Comparison of ENCODE assay signal across 17 cellular contexts in the genomic region with DNA sequence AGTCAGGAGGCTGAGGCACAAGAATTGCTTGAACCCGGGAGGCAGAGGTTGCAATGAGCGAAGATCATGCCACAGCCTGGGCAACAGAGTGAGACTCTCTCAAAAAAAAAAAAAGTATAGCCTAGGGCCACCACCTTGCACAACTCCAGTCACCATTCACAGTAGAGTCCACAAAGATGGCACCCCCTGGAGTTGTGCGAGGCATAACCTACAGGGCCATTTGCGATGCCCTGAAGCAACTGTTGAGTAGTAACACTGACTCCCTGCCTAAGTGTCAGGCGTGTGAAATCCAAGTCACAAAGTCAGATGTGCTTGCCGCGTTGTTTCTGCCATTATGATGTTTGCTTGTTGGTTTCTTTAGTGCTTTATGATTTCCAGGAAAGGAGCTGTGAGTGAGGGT. TPM values are rescaled to one million over a fixed set of nuclear protein-coding genes. Genes with fewer than 3 reads are reported as not detected.
DNase-seq lines count a peak whose midpoint lies in the region; ATAC-seq and TF ChIP-seq lines count a peak whose summit lies in the region.
"Had no signal": no experiment of that assay in that cellular context is flagged by ENCODE, and none has a peak within 500 bp of the region (broad histone marks: within the 10 kb centered on the region; RNA-seq: fewer than 3 reads in every experiment).

No MANE protein-coding gene starts in this region.

- no peaks in the 10 kb centered on the region for H3K36me3 ChIP-seq in mucosa of descending colon (ENCODE audit: low read depth)
- H3K36me3 ChIP-seq in spleen: no peaks in the 10 kb centered on the region
- H3K36me3 ChIP-seq in left lung: no peaks in the 10 kb centered on the region

- no peak for DNase-seq in mucosa of descending colon
- peak; percentile 29 for DNase-seq in spleen
- no peak for DNase-seq in activated T-helper 2 cell treated with anti-CD3 and anti-CD28 coated beads, Interferon-gamma antibody, Interleukin-2, Interleukin-4, amounts not matched to agents 10 μg/mL and 5 μg/mL and 100 μg/mL, durations not matched to agents 14 hours and 24 hours and 36 hours (ENCODE audit: low spot score)
- no peak for DNase-seq in activated CD8-positive, alpha-beta memory T cell treated with anti-CD3 and anti-CD28 coated beads, Interleukin-2, amount 50 U/mL, for 4 hours
- DNase-seq in left lung: no peak
- no peak for DNase-seq in ureter (ENCODE audit: low spot score)
- DNase-seq: Calu3; CD4-positive, alpha-beta memory T cell; COR-L47; DMS53; DND-41; GDM1; GM23248; H7; HCEC 1CT had no signal

- H3K27me3 Mint-ChIP-seq in dendritic cell treated with granulocyte-macrophage colony-stimulating factor and Interleukin-4, amounts not matched to agents 40 ng/mL and 50 ng/mL, for 4 days: peaks cover 3% of the 10 kb centered on the region
- H3K27me3 Mint-ChIP-seq in activated T-helper 2 cell treated with anti-CD3 and anti-CD28 coated beads, Interferon-gamma antibody, Interleukin-2, Interleukin-4, amounts not matched to agents 10 μg/mL and 5 μg/mL and 100 μg/mL, durations not matched to agents 14 hours and 24 hours and 36 hours (ENCODE audit: low read depth): peaks cover 20% of the 10 kb centered on the region

- ATAC-seq in mucosa of descending colon: peak; percentile 53
- ATAC-seq in left lung: no peak

- H3K27ac Mint-ChIP-seq in dendritic cell treated with granulocyte-macrophage colony-stimulating factor and Interleukin-4, amounts not matched to agents 40 ng/mL and 50 ng/mL, for 4 days: peak overlapping the region; percentile 83
- no peak overlapping the region for H3K27ac Mint-ChIP-seq in activated T-helper 2 cell treated with anti-CD3 and anti-CD28 coated beads, Interferon-gamma antibody, Interleukin-2, Interleukin-4, amounts not matched to agents 10 μg/mL and 5 μg/mL and 100 μg/mL, durations not matched to agents 14 hours and 24 hours and 36 hours
- H3K27ac Mint-ChIP-seq: CD4-positive, alpha-beta memory T cell had no signal

- H3K4me1 ChIP-seq in mucosa of descending colon (ENCODE audit: low read depth) (peaks cover 9% of the 10 kb centered on the region), spleen (peaks cover 0 to 9% (median 7%) of the 10 kb centered on the region in 6 donors), left lung (peaks cover 0 to 7% of the 10 kb centered on the region in 2 donors)

- TF ChIP-seq CTCF in mucosa of descending colon (IDR thresholded peaks at IDR 0.05) (no peak), spleen (IDR thresholded peaks at IDR 0.05 in 8 of 11, conservative IDR thresholded peaks at IDR 0.05 in 3 of 11) (no peak), left lung (IDR thresholded peaks at IDR 0.05) (no peak)

- H3K9me3 Mint-ChIP-seq in dendritic cell treated with granulocyte-macrophage colony-stimulating factor and Interleukin-4, amounts not matched to agents 40 ng/mL and 50 ng/mL, for 4 days: no peaks in the 10 kb centered on the region
- no peaks in the 10 kb centered on the region for H3K9me3 Mint-ChIP-seq in activated T-helper 2 cell treated with anti-CD3 and anti-CD28 coated beads, Interferon-gamma antibody, Interleukin-2, Interleukin-4, amounts not matched to agents 10 μg/mL and 5 μg/mL and 100 μg/mL, durations not matched to agents 14 hours and 24 hours and 36 hours
- H3K9me3 Mint-ChIP-seq: CD4-positive, alpha-beta memory T cell had no signal

- TF ChIP-seq POLR2A in spleen (IDR thresholded peaks at IDR 0.05): no peak

- H3K36me3 Mint-ChIP-seq in dendritic cell treated with granulocyte-macrophage colony-stimulating factor and Interleukin-4, amounts not matched to agents 40 ng/mL and 50 ng/mL, for 4 days (ENCODE audit: low read depth): no peaks in the 10 kb centered on the region
- H3K36me3 Mint-ChIP-seq in activated T-helper 2 cell treated with anti-CD3 and anti-CD28 coated beads, Interferon-gamma antibody, Interleukin-2, Interleukin-4, amounts not matched to agents 10 μg/mL and 5 μg/mL and 100 μg/mL, durations not matched to agents 14 hours and 24 hours and 36 hours (ENCODE audit: low read depth): no peaks in the 10 kb centered on the region
- H3K36me3 Mint-ChIP-seq: CD4-positive, alpha-beta memory T cell had no signal

- H3K4me3 ChIP-seq in mucosa of descending colon (no peak overlapping the region), spleen (no peak overlapping the region), left lung (no peak overlapping the region)
- H3K4me3 ChIP-seq: GM23248 had no signal

- intact Hi-C loops in dendritic cell treated with granulocyte-macrophage colony-stimulating factor and Interleukin-4, amounts not matched to agents 40 ng/mL and 50 ng/mL, for 4 days (cut with micrococcal nuclease): no loop called here
- intact Hi-C loops in mucosa of descending colon (cut with DNase I, micrococcal nuclease): no loop called here
- intact Hi-C loops in spleen (cut with DNase I; ENCODE audit: low total_unique reads): no loop called here
- intact Hi-C loops in activated T-helper 2 cell treated with anti-CD3 and anti-CD28 coated beads, Interferon-gamma antibody, Interleukin-2, Interleukin-4, amounts not matched to agents 10 μg/mL and 5 μg/mL and 100 μg/mL, durations not matched to agents 14 hours and 24 hours and 36 hours (cut with micrococcal nuclease): loop anchor here (10.0 kb wide), 1 partner anchor 122 kb away; the partner anchor contains the start of gene TMEM51
- intact Hi-C loops in left lung (cut with DNase I): no loop called here

- 85 to 94% (median 91%) methylated on average over 7 of the region's 7 CpGs for WGBS in spleen, 5 donors

- H3K27me3 ChIP-seq in spleen (replicated peaks in 1 of 7) (peaks cover 0 to 36% (median 0%) of the 10 kb centered on the region in 7 donors), left lung (no peaks in the 10 kb centered on the region)

- no peak overlapping the region for H3K27ac ChIP-seq in spleen
- H3K27ac ChIP-seq in left lung: no peak overlapping the region
- H3K27ac ChIP-seq: GM23248 had no signal

- H3K9me3 ChIP-seq in mucosa of descending colon (no peaks in the 10 kb centered on the region), spleen (no peaks in the 10 kb centered on the region), left lung (no peaks in the 10 kb centered on the region)

- peaks cover 56% of the 10 kb centered on the region for H3K4me1 Mint-ChIP-seq in dendritic cell treated with granulocyte-macrophage colony-stimulating factor and Interleukin-4, amounts not matched to agents 40 ng/mL and 50 ng/mL, for 4 days (ENCODE audit: low read depth)
- no peaks in the 10 kb centered on the region for H3K4me1 Mint-ChIP-seq in activated T-helper 2 cell treated with anti-CD3 and anti-CD28 coated beads, Interferon-gamma antibody, Interleukin-2, Interleukin-4, amounts not matched to agents 10 μg/mL and 5 μg/mL and 100 μg/mL, durations not matched to agents 14 hours and 24 hours and 36 hours (ENCODE audit: low read depth)

- H3K4me3 Mint-ChIP-seq in dendritic cell treated with granulocyte-macrophage colony-stimulating factor and Interleukin-4, amounts not matched to agents 40 ng/mL and 50 ng/mL, for 4 days: no peak overlapping the region
- H3K4me3 Mint-ChIP-seq in activated T-helper 2 cell treated with anti-CD3 and anti-CD28 coated beads, Interferon-gamma antibody, Interleukin-2, Interleukin-4, amounts not matched to agents 10 μg/mL and 5 μg/mL and 100 μg/mL, durations not matched to agents 14 hours and 24 hours and 36 hours (ENCODE audit: low read depth): no peak overlapping the region
- H3K4me3 Mint-ChIP-seq: CD4-positive, alpha-beta memory T cell had no signal

RNA-seq across cellular contexts. Expression of gene FHAD1, which starts 29.7 kb away (rescaled TPM):
- 1 to 10 TPM in 1 of 3 donors, under 1 TPM in 2; 0.89 to 1.9 (median 0.99) TPM for total RNA-seq in mucosa of descending colon
- 1 to 10 TPM in 1 of 7 donors, under 1 TPM in 3, not detected in 3; 0.25 to 1.0 (median 0.28) TPM for total RNA-seq in spleen
- under 1 TPM; 0.22 to 0.43 (median 0.26) TPM for polyA plus RNA-seq in spleen
- total RNA-seq in activated T-helper 2 cell treated with anti-CD3 and anti-CD28 coated beads, Interferon-gamma antibody, Interleukin-2, Interleukin-4, amounts not matched to agents 10 μg/mL and 5 μg/mL and 100 μg/mL, durations not matched to agents 14 hours and 24 hours and 36 hours: not detected in 2 replicates
- total RNA-seq in left lung: 1 to 10 TPM; 1.4 to 8.5 TPM
- total RNA-seq in ureter: 12.3 TPM
- total RNA-seq: CD4-positive, alpha-beta memory T cell; GM23248 had no signal
- polyA plus RNA-seq: BJ had no signal
